Comparison of ENCODE assay signal across 1 cellular context in genomic region chr5:143495124-143495523, GRCh38.
TF ChIP-seq lines count a peak whose summit lies in the region.

No MANE protein-coding gene starts in this region.

TF ChIP-seq in HepG2, 621 proteins besides CTCF, POLR2A, EP300 and RAD21 (continued from another document and continues in another):
- TF ChIP-seq TSC22D2 (CRISPR knock-in tag; IDR thresholded peaks at IDR 0.05; ENCODE audit: borderline replicate concordance): no peak
- TF ChIP-seq TBP (CRISPR knock-in tag; IDR thresholded peaks at IDR 0.05): no peak
- TF ChIP-seq ZNF337 (CRISPR knock-in tag; IDR thresholded peaks at IDR 0.05; ENCODE audit: borderline replicate concordance, low read depth): no peak
- no peak for TF ChIP-seq THAP8 (CRISPR knock-in tag; IDR thresholded peaks at IDR 0.05; ENCODE audit: borderline replicate concordance)
- TF ChIP-seq SMARCE1 (IDR thresholded peaks at IDR 0.05; ENCODE audit: borderline replicate concordance): no peak
- TF ChIP-seq PHF8 (CRISPR knock-in tag; IDR thresholded peaks at IDR 0.05): no peak
- no peak for TF ChIP-seq ZSCAN21 (CRISPR knock-in tag; IDR thresholded peaks at IDR 0.05; ENCODE audit: borderline replicate concordance)
- no peak for TF ChIP-seq DNMT3B (CRISPR knock-in tag; conservative IDR thresholded peaks at IDR 0.05)
- TF ChIP-seq EED (CRISPR knock-in tag; IDR thresholded peaks at IDR 0.05): no peak
- no peak for TF ChIP-seq SP1 (IDR thresholded peaks at IDR 0.05)
- TF ChIP-seq SP1 (CRISPR knock-in tag; IDR thresholded peaks at IDR 0.05): no peak
- TF ChIP-seq ZNF747 (CRISPR knock-in tag; IDR thresholded peaks at IDR 0.05; ENCODE audit: borderline replicate concordance): no peak
- no peak for TF ChIP-seq KIAA2018 (CRISPR knock-in tag; IDR thresholded peaks at IDR 0.05; ENCODE audit: borderline replicate concordance)
- TF ChIP-seq HMGA1 (CRISPR knock-in tag; conservative IDR thresholded peaks at IDR 0.05): no peak
- no peak for TF ChIP-seq RBFOX2 (IDR thresholded peaks at IDR 0.05; ENCODE audit: low read depth, low read length)
- TF ChIP-seq AKNA (CRISPR knock-in tag; IDR thresholded peaks at IDR 0.05; ENCODE audit: borderline replicate concordance): no peak
- no peak for TF ChIP-seq ZMYM2 (CRISPR knock-in tag; IDR thresholded peaks at IDR 0.05)
- TF ChIP-seq E2F5 (CRISPR knock-in tag; conservative IDR thresholded peaks at IDR 0.05): no peak
- no peak for TF ChIP-seq ZNF614 (CRISPR knock-in tag; IDR thresholded peaks at IDR 0.05; ENCODE audit: borderline replicate concordance)
- no peak for TF ChIP-seq ADNP (CRISPR knock-in tag; IDR thresholded peaks at IDR 0.05)
- no peak for TF ChIP-seq FOXO4 (CRISPR knock-in tag; conservative IDR thresholded peaks at IDR 0.05)
- TF ChIP-seq HMG20A (CRISPR knock-in tag; IDR thresholded peaks at IDR 0.05; ENCODE audit: borderline replicate concordance): peak; percentile 61; the same call in 1 of the 2 replicates
- TF ChIP-seq YEATS4 (CRISPR knock-in tag; IDR thresholded peaks at IDR 0.05; ENCODE audit: borderline replicate concordance): no peak
- no peak for TF ChIP-seq ZNF557 (CRISPR knock-in tag; IDR thresholded peaks at IDR 0.05)
- TF ChIP-seq GATAD2A (CRISPR knock-in tag; IDR thresholded peaks at IDR 0.05): peak; percentile 90
- TF ChIP-seq ZNF17 (CRISPR knock-in tag; IDR thresholded peaks at IDR 0.05): no peak
- TF ChIP-seq ZNF567 (CRISPR knock-in tag; IDR thresholded peaks at IDR 0.05; ENCODE audit: borderline replicate concordance): no peak
- no peak for TF ChIP-seq SPEN (CRISPR knock-in tag; IDR thresholded peaks at IDR 0.05; ENCODE audit: low read depth)
- TF ChIP-seq ZNF12 (CRISPR knock-in tag; IDR thresholded peaks at IDR 0.05): 0 out of 2 replicates have a peak, but pooled peaks have one; percentile 14
- no peak for TF ChIP-seq ZMAT5 (CRISPR knock-in tag; IDR thresholded peaks at IDR 0.05; ENCODE audit: borderline replicate concordance, low read depth)
- no peak for TF ChIP-seq ZNF430 (CRISPR knock-in tag; IDR thresholded peaks at IDR 0.05)
- TF ChIP-seq HNRNPLL (IDR thresholded peaks at IDR 0.05; ENCODE audit: low read depth, low read length, poor library complexity, severe bottlenecking): no peak
- no peak for TF ChIP-seq MNT (IDR thresholded peaks at IDR 0.05)
- TF ChIP-seq MTF1 (CRISPR knock-in tag; IDR thresholded peaks at IDR 0.05): no peak
- no peak for TF ChIP-seq ARNT2 (CRISPR knock-in tag; IDR thresholded peaks at IDR 0.05; ENCODE audit: low read depth)
- TF ChIP-seq ZMYM4 (CRISPR knock-in tag; IDR thresholded peaks at IDR 0.05): peak; percentile 58; the same call in 1 of the 2 replicates
- TF ChIP-seq ETV6 (CRISPR knock-in tag; conservative IDR thresholded peaks at IDR 0.05): no peak
- TF ChIP-seq NFIC (IDR thresholded peaks at IDR 0.05; ENCODE audit: low read length): peak; percentile 36; the same call in 1 of the 2 replicates
- TF ChIP-seq DMTF1 (CRISPR knock-in tag; IDR thresholded peaks at IDR 0.05): no peak
- no peak for TF ChIP-seq LBX2 (CRISPR knock-in tag; IDR thresholded peaks at IDR 0.05; ENCODE audit: borderline replicate concordance)
- no peak for TF ChIP-seq ZNF589 (CRISPR knock-in tag; conservative IDR thresholded peaks at IDR 0.05)
